Comparison of ENCODE assay signal across 9 cellular contexts in the genomic region with DNA sequence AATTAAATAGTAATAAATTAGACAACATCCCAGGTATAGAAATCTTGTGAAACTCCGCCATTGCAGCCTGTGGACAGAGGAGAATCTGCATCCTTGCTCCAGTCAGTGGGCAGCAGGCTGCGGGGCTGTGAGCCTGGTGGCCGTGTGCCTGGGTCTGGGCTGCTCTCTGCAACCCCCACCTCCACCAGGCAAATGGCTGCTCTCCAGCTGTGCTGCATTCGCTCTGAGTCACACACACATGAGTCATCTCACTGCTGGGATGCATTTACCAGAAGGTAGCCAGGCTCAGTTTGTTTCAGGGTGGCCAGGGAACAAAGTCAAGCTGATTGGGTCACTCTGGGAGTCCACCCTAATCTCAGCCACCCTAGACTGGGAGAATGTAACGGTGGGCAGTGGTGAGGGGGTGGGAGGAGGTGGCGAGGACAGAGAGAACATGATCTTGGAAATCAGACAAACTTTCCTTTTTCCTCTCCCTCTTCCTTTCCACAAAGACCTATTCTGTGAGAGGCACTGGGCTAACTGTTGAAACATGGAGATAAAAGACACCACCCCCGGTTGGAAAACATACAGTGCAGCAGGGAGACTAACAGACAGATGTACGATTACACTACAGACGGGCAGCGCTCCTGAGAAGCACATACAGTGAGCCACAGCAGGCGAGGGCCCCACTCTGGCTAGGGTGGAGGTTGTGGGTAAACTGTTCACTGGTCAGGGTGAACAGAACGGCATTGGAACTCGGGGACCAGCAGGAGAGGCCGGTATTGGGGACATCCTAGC. TPM values are rescaled to one million over a fixed set of nuclear protein-coding genes. Genes with fewer than 3 reads are reported as not detected.
DNase-seq lines count a peak whose midpoint lies in the region; ATAC-seq, FAIRE-seq and TF ChIP-seq lines count a peak whose summit lies in the region.
"Had no signal": no experiment of that assay in that cellular context is flagged by ENCODE, and none has a peak within 500 bp of the region (broad histone marks: within the 10 kb centered on the region; RNA-seq: fewer than 3 reads in every experiment).

No MANE protein-coding gene starts in this region.

- TF ChIP-seq CTCF in K562 (IDR thresholded peaks at IDR 0.05 in 2 of 3, conservative IDR thresholded peaks at IDR 0.05 in 1 of 3; ENCODE audit: insufficient read depth in 2 of 3, low read depth in 1 of 3, low read length in 3 of 3): 0 out of 6 replicates have a peak, but pooled peaks of 1 of the 3 experiments have one; percentile 6

- DNase-seq in activated CD4-positive, CD25-positive, alpha-beta regulatory T cell (lab: John Stamatoyannopoulos, UW): no peak
- DNase-seq in NCI-H460 (ENCODE audit: extremely low read depth, low read depth) (peak; percentile 72), K562 (ENCODE audit: extremely low read depth in 1 of 4, low spot score in 3 of 4) (peak; percentile 82 to 92 (median 86)), smooth muscle cell of the brain vasculature (ENCODE audit: low read depth, low spot score) (peak; percentile 91), NCI-H526 (lab: John Stamatoyannopoulos, UW) (no peak)

- CTCF ChIA-PET in K562 (lab: Yijun Ruan, JAX; ENCODE audit: low intra/inter-chr PET ratio): no interaction called here

- no peaks in the 10 kb centered on the region for H3K27me3 ChIP-seq in K562 (ENCODE audit: control insufficient read depth in 2 of 2, insufficient read depth in 2 of 2, low read length in 2 of 2)
- no peaks in the 10 kb centered on the region for H3K27me3 ChIP-seq in iPS-20b (ENCODE audit: insufficient read depth, low read length)

- TF ChIP-seq POLR2A in K562 (conservative IDR thresholded peaks at IDR 0.05): peak; percentile 76

- H3K27ac ChIP-seq in K562 (ENCODE audit: extremely low read depth, low read depth, low read length): peak overlapping the region; percentile 90
- H3K27ac ChIP-seq in iPS-20b (ENCODE audit: low read length): peak overlapping the region; percentile 88

- H3K9me3 ChIP-seq in K562 (replicated peaks; ENCODE audit: control insufficient read depth, insufficient read depth, low read depth, low read length): no peaks in the 10 kb centered on the region
- no peaks in the 10 kb centered on the region for H3K9me3 ChIP-seq in iPS-20b (ENCODE audit: insufficient read depth, low read depth, low read length)

- H3K36me3 ChIP-seq in K562 (ENCODE audit: control insufficient read depth, insufficient read depth, low read length): peaks cover 29% of the 10 kb centered on the region; the same call in 2 of the 3 replicates
- H3K36me3 ChIP-seq in iPS-20b (ENCODE audit: insufficient read depth, low read depth, low read length): peaks cover 16% of the 10 kb centered on the region

- no TSS peak for BruUV-seq in K562 (replicated peaks; lab: Mats Ljungman, UMichigan)

- H2AFZ ChIP-seq in K562 (ENCODE audit: low read depth, low read length): peak overlapping the region; percentile 86

- TF ChIP-seq RAD21 in K562 (CRISPR knock-in tag; conservative IDR thresholded peaks at IDR 0.05 in 1 of 2, IDR thresholded peaks at IDR 0.05 in 1 of 2): peak in 1 of 2 experiments; percentile 26; a peak in 2 of 4 replicates

- H3K4me3 ChIP-seq in K562 (peak overlapping the region; percentile 23), iPS-20b (ENCODE audit: low read length) (peak overlapping the region; percentile 11; the same call in 1 of the 2 replicates)

- H3K79me2 ChIP-seq in K562 (ENCODE audit: control insufficient read depth, insufficient read depth, low read length): peaks cover 6% of the 10 kb centered on the region; the same call in 1 of the 3 replicates

- 1% methylated on average over 14 of the region's 14 CpGs for WGBS in K562 (ENCODE audit: insufficient coverage, low coverage, missing lambda C conversion rate)

- H4K20me1 ChIP-seq in K562 (replicated peaks; ENCODE audit: control insufficient read depth, insufficient read depth, low read length): no peaks in the 10 kb centered on the region

- peaks cover 3% of the 10 kb centered on the region for H3K9me1 ChIP-seq in K562 (ENCODE audit: control insufficient read depth, insufficient read depth, low read length)

- H3K4me1 ChIP-seq in K562 (replicated peaks in 1 of 2; ENCODE audit: control insufficient read depth in 2 of 2, insufficient read depth in 2 of 2, low read length in 2 of 2) (peaks cover 29 to 51% of the 10 kb centered on the region in 2 experiments), iPS-20b (ENCODE audit: insufficient read depth, low read length) (peaks cover 25% of the 10 kb centered on the region)

- ATAC-seq in activated CD4-positive, CD25-positive, alpha-beta regulatory T cell treated with anti-CD3 and anti-CD28 coated beads, Interleukin-2, amount 50 U/mL, for 24 hours: peak; percentile 79 to 85
- ATAC-seq in HG02759 (IDR thresholded peaks at IDR 0.05; ENCODE audit: unreplicated experiment): peak; percentile 96
- ATAC-seq in K562: peak; percentile 97

- H3K9ac ChIP-seq in K562 (ENCODE audit: insufficient read depth in 1 of 2, low read depth in 2 of 2, low read length in 2 of 2): peak overlapping the region; percentile 70 to 88
- peak overlapping the region; percentile 40; the same call in 1 of the 2 replicates for H3K9ac ChIP-seq in iPS-20b (ENCODE audit: low read depth, low read length)

- H3K4me2 ChIP-seq in K562 (ENCODE audit: insufficient read depth, low read length): peak overlapping the region; percentile 84

- in situ Hi-C loops in K562 (cut with MboI): no loop called here

- TF ChIP-seq EP300 in K562 (IDR thresholded peaks at IDR 0.05; ENCODE audit: low read length): peak; percentile 68

- FAIRE-seq in K562 (lab: Jason Lieb, UNC): peak; percentile 99
- FAIRE-seq: G401.6 had no signal

- intact Hi-C loops in K562 (cut with micrococcal nuclease): loop anchor here (5.0 to 10.0 kb wide), 2 partner anchors 60 to 233 kb away; a partner anchor contains a TSS

- POLR2A ChIA-PET in K562 (lab: Yijun Ruan, JAX): interaction anchor here (0.5 to 1.8 kb wide), 3 partner anchors 10 to 35 kb away, joined by 3 to 6 read pairs (median 3); no protein-coding TSS in a partner anchor

TF ChIP-seq in K562, 482 proteins besides CTCF, POLR2A, EP300 and RAD21 (continues in another document):
- TF ChIP-seq ZNF785 (CRISPR knock-in tag; IDR thresholded peaks at IDR 0.05) (no peak), DMBX1 (CRISPR knock-in tag; IDR thresholded peaks at IDR 0.05; ENCODE audit: borderline replicate concordance) (peak; percentile 34; the same call in 1 of the 2 replicates), CREM (IDR thresholded peaks at IDR 0.05; ENCODE audit: low read depth) (peak; percentile 78), ZNF134 (CRISPR knock-in tag; conservative IDR thresholded peaks at IDR 0.05) (0 out of 2 replicates have a peak, but pooled peaks have one; percentile 24), CAMTA2 (CRISPR knock-in tag; conservative IDR thresholded peaks at IDR 0.05) (no peak), CBFA2T2 (conservative IDR thresholded peaks at IDR 0.05) (peak; percentile 56), NFRKB (IDR thresholded peaks at IDR 0.05; ENCODE audit: low read depth) (peak; percentile 74), KDM4B (IDR thresholded peaks at IDR 0.05; ENCODE audit: borderline replicate concordance in 2 of 2, low read depth in 1 of 2) (peak in 1 of 2 experiments; percentile 44; a peak in 1 of 4 replicates), EP400 (IDR thresholded peaks at IDR 0.05) (peak; percentile 65), MTA3 (IDR thresholded peaks at IDR 0.05; ENCODE audit: borderline replicate concordance) (peak; percentile 70; the same call in 1 of the 2 replicates), SMARCA4 (IDR thresholded peaks at IDR 0.05) (peak; percentile 96), ZNF644 (tag; IDR thresholded peaks at IDR 0.05; ENCODE audit: low read depth) (0 out of 2 replicates have a peak, but pooled peaks have one; percentile 50), XRCC5 (IDR thresholded peaks at IDR 0.05; ENCODE audit: low read depth, low read length) (0 out of 2 replicates have a peak, but pooled peaks have one; percentile 56)

RNA-seq across cellular contexts. Expression of a gene that starts 59.2 kb away (rescaled TPM):
- 12.1 and 13.1 TPM in 2 replicates for total RNA-seq in NCI-H460 (2014; rRNA removed; shearing (Covaris generic))
- polyA plus RNA-seq in NCI-H460 (2014; cell fraction: nucleus; rRNA removed): 12.7 and 13.6 TPM in 2 replicates
- 13.0 and 21.5 TPM in 2 replicates for total RNA-seq in K562 (2011; cell fraction: chromatin; rRNA removed; ENCODE audit: low replicate concordance)
- total RNA-seq in K562 (2011; cell fraction: nucleolus; rRNA removed): 14.6 and 17.2 TPM in 2 replicates
- 18.0 and 28.9 TPM in 2 replicates for total RNA-seq in K562 (2011; cell fraction: nucleoplasm; rRNA removed)
- total RNA-seq in K562 (2014; rRNA removed) (7.4 and 8.5 TPM in 2 replicates), K562 (2014; rRNA removed; fragmentation: Illumina TruSeq; extraction: Trizol) (8.4 and 8.9 TPM in 2 replicates), K562 (2015; rRNA removed; fragmentation: Illumina TruSeq; extraction: Trizol) (10.7 and 11.0 TPM in 2 replicates), K562 (2021) (10.8 and 13.3 TPM in 2 replicates)
- polyA plus RNA-seq in K562 (2011; rRNA removed) (6.1 and 10.1 TPM in 2 replicates), K562 (2014; fragmentation: Illumina TruSeq; extraction: Trizol) (11.6 and 12.8 TPM in 2 replicates), K562 (2014; fragmentation: Nextera tagmentation; extraction: Ambion mirVana) (1 to 10 TPM; 2.6 to 2.8 TPM), K562 (2014; rRNA removed) (8.9 and 10.3 TPM in 2 replicates)
- 6.4 and 8.7 TPM in 2 replicates for polyA plus RNA-seq in K562 (2011; cell fraction: cytosol; rRNA removed)
- 11.1 and 17.8 TPM in 2 replicates for polyA plus RNA-seq in K562 (2011; cell fraction: nucleus; rRNA removed)
- polyA plus RNA-seq in K562 (2012): 8.4 and 10.0 TPM in 2 replicates
- polyA minus RNA-seq in K562 (2011; rRNA and poly(A)+ RNA removed): 5.8 and 10.5 TPM in 2 replicates
- polyA minus RNA-seq in K562 (2011; cell fraction: cytosol; rRNA and poly(A)+ RNA removed): 4.6 and 7.9 TPM in 2 replicates
- polyA minus RNA-seq in K562 (2011; cell fraction: nucleus; rRNA and poly(A)+ RNA removed): 5.3 TPM in 2 replicates

Comparison
In these comparisons a context has a peak if more than half of its experiments do, and no peak if none do; other contexts are left out.
1. DNase-seq: peak in NCI-H460 (single experiment), K562 (4 of 4) and smooth muscle cell of the brain vasculature (single experiment); none in activated CD4-positive, CD25-positive, alpha-beta regulatory T cell (0 of 4) and NCI-H526 (0 of 2).
2. Peak in every context shown above with its lines, with median percentiles within 50 percentile points of each other: ATAC-seq.